ENCODE assay signal across 9 cellular contexts in the genomic region with DNA sequence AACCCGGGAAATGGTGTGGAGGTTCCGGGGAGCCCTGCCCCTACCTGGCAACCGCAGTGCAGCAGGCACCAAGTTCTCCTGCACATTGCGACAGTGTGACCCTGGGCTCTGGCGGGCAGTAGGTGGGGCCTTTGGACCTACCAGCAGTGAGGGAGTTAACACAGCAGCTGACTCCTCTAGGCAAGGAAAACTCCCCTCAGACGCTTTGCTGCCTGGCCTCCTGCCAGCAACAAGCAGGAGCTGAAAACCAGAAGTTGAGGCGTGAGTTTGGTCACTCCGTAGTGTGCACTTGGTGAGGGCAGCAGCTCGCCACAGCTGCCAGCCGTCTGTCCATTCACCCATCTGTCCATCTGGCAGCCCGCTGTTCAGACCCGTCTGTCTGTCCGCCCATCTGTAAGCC. TPM values are rescaled to one million over a fixed set of nuclear protein-coding genes. Genes with fewer than 3 reads are reported as not detected.
DNase-seq lines count a peak whose midpoint lies in the region; ATAC-seq, FAIRE-seq and TF ChIP-seq lines count a peak whose summit lies in the region.
"Not testable (repeated sequence)": the region's sequence is repeated elsewhere in the genome, so short reads cannot be mapped to it uniquely, and the experiment has no call there.
"Had no signal": no experiment of that assay in that cellular context is flagged by ENCODE, and none has a peak within 500 bp of the region (broad histone marks: within the 10 kb centered on the region; RNA-seq: fewer than 3 reads in every experiment).

No MANE protein-coding gene starts in this region.

- H3K27me3 Mint-ChIP-seq in CD4-positive, CD25-positive, alpha-beta regulatory T cell; astrocyte (ENCODE audit: low read depth, unreplicated experiment): not testable (repeated sequence)

- BruUV-seq in endothelial cell of umbilical vein (replicated peaks; lab: Mats Ljungman, UMichigan), result not testable (repeated sequence)

- not testable (repeated sequence) for H2AFZ ChIP-seq in astrocyte (ENCODE audit: low read depth, low read length); endothelial cell of umbilical vein (ENCODE audit: low read depth, low read length)

- not testable (repeated sequence) for H3K4me2 ChIP-seq in astrocyte (ENCODE audit: low read length); endothelial cell of umbilical vein (ENCODE audit: insufficient read depth, low read length)

- FAIRE-seq in astrocyte (lab: Jason Lieb, UNC), result not testable (repeated sequence)
- FAIRE-seq in endothelial cell of umbilical vein (lab: Jason Lieb, UNC), result peak; percentile 28

- H3K4me3 Mint-ChIP-seq in CD4-positive, CD25-positive, alpha-beta regulatory T cell; astrocyte (ENCODE audit: unreplicated experiment): not testable (repeated sequence)

- intact Hi-C loops in endothelial cell of umbilical vein (cut with micrococcal nuclease); lower lobe of right lung (cut with DNase I): not testable (repeated sequence)

- not testable (repeated sequence) for H3K9me3 ChIP-seq in CD4-positive, CD25-positive, alpha-beta regulatory T cell (ENCODE audit: control insufficient read depth in 2 of 2, low read length in 2 of 2); astrocyte (ENCODE audit: insufficient read depth, low read depth, low read length); endothelial cell of umbilical vein (replicated peaks; ENCODE audit: control insufficient read depth, insufficient read depth, low read length); lower lobe of right lung

- H3K36me3 ChIP-seq in CD4-positive, CD25-positive, alpha-beta regulatory T cell (ENCODE audit: control insufficient read depth, insufficient read depth, low read length); astrocyte (ENCODE audit: insufficient read depth, low read length); endothelial cell of umbilical vein (ENCODE audit: control insufficient read depth in 2 of 2, extremely low read depth in 1 of 2, insufficient read depth in 2 of 2, low read length in 2 of 2); lower lobe of right lung: not testable (repeated sequence)

- ATAC-seq in CD4-positive, CD25-positive, alpha-beta regulatory T cell (ENCODE audit: low read depth in 2 of 2); lower lobe of right lung: not testable (repeated sequence)

- H3K79me2 ChIP-seq in astrocyte (ENCODE audit: insufficient read depth, low read length); endothelial cell of umbilical vein (ENCODE audit: control insufficient read depth, insufficient read depth, low read length): not testable (repeated sequence)

- not testable (repeated sequence) for TF ChIP-seq POLR2A in endothelial cell of umbilical vein (IDR thresholded peaks at IDR 0.05; ENCODE audit: low read depth, low read length)

- H3K9ac ChIP-seq in astrocyte (ENCODE audit: low read length); endothelial cell of umbilical vein (replicated peaks; ENCODE audit: extremely low read depth, insufficient read depth, low read length): not testable (repeated sequence)

- H3K27ac ChIP-seq in CD4-positive, CD25-positive, alpha-beta regulatory T cell (ENCODE audit: insufficient read depth, low read length, poor library complexity, severe bottlenecking); astrocyte (ENCODE audit: low read depth, low read length); endothelial cell of umbilical vein (ENCODE audit: insufficient read depth, low read depth, low read length); lower lobe of right lung: not testable (repeated sequence)

- POLR2A ChIA-PET in endothelial cell of umbilical vein (lab: Charles Lee), result not testable (repeated sequence)

- H3K4me1 ChIP-seq in CD4-positive, CD25-positive, alpha-beta regulatory T cell (ENCODE audit: control insufficient read depth, insufficient read depth, low read length, poor library complexity, severe bottlenecking); astrocyte (ENCODE audit: insufficient read depth, low read length); endothelial cell of umbilical vein (ENCODE audit: control insufficient read depth, extremely low read depth, insufficient read depth, low read length): not testable (repeated sequence)
- peaks cover 13% of the 10 kb centered on the region for H3K4me1 ChIP-seq in lower lobe of right lung

- dilution Hi-C loops in endothelial cell of umbilical vein (cut with MboI; ENCODE audit: extremely low pct_ligation_motif_present, low sequenced_read_pairs), result not testable (repeated sequence)

- CTCF ChIA-PET in endothelial cell of umbilical vein (lab: Charles Lee), result not testable (repeated sequence)

- not testable (repeated sequence) for H3K9me3 Mint-ChIP-seq in CD4-positive, CD25-positive, alpha-beta regulatory T cell; astrocyte (ENCODE audit: unreplicated experiment)

- H3K4me1 Mint-ChIP-seq in CD4-positive, CD25-positive, alpha-beta regulatory T cell, result peaks cover 0 to 18% (median 1%) of the 10 kb centered on the region in 4 donors
- H3K4me1 Mint-ChIP-seq in astrocyte (ENCODE audit: low read depth, unreplicated experiment), result peaks cover 24% of the 10 kb centered on the region

- not testable (repeated sequence) for H3K9me1 ChIP-seq in endothelial cell of umbilical vein (replicated peaks; ENCODE audit: control insufficient read depth, extremely low read depth, insufficient read depth, low read length)

- H4K20me1 ChIP-seq in astrocyte (ENCODE audit: insufficient read depth, low read length); endothelial cell of umbilical vein (replicated peaks; ENCODE audit: control insufficient read depth, extremely low read depth, insufficient read depth, low read length): not testable (repeated sequence)

- not testable (repeated sequence) for H3K36me3 Mint-ChIP-seq in CD4-positive, CD25-positive, alpha-beta regulatory T cell; astrocyte (ENCODE audit: low read depth, unreplicated experiment)

- TF ChIP-seq CTCF in astrocyte (IDR thresholded peaks at IDR 0.05; ENCODE audit: insufficient read depth, low read depth, low read length); endothelial cell of umbilical vein (IDR thresholded peaks at IDR 0.05; ENCODE audit: extremely low read depth in 1 of 2, insufficient read depth in 1 of 2, low read depth in 1 of 2, low read length in 2 of 2); foreskin fibroblast (IDR thresholded peaks at IDR 0.05; ENCODE audit: low read depth, low read length); lower lobe of right lung (IDR thresholded peaks at IDR 0.05): not testable (repeated sequence)

- H3K4me3 ChIP-seq in CD4-positive, CD25-positive, alpha-beta regulatory T cell (ENCODE audit: low read depth, low read length); astrocyte (ENCODE audit: insufficient read depth, low read depth, low read length); endothelial cell of umbilical vein (replicated peaks in 1 of 3; ENCODE audit: insufficient read depth in 1 of 3, low read depth in 1 of 3, low read length in 3 of 3); foreskin fibroblast (ENCODE audit: low read depth in 1 of 2, low read length in 2 of 2); skeletal muscle cell (ENCODE audit: low read depth, low read length): not testable (repeated sequence)
- peak overlapping the region; percentile 19 for H3K4me3 ChIP-seq in lower lobe of right lung

- H3K27ac Mint-ChIP-seq in CD4-positive, CD25-positive, alpha-beta regulatory T cell, result peak overlapping the region in 2 of 3 donors; percentile 71 to 80
- not testable (repeated sequence) for H3K27ac Mint-ChIP-seq in astrocyte (ENCODE audit: unreplicated experiment)

- DNase-seq in CD4-positive, CD25-positive, alpha-beta regulatory T cell; lower lobe of right lung: not testable (repeated sequence)
- peak; percentile 47 for DNase-seq in LHCN-M2 (ENCODE audit: low read depth)
- DNase-seq in OCI-M1 (lab: John Stamatoyannopoulos, UW), result peak; percentile 77
- peak; percentile 4 for DNase-seq in astrocyte (ENCODE audit: low read depth)
- DNase-seq in endothelial cell of umbilical vein (ENCODE audit: low read depth, low spot score), result peak; percentile 9
- DNase-seq in foreskin fibroblast, result peak; percentile 5 to 13
- DNase-seq in skeletal muscle cell (ENCODE audit: low read depth), result peak; percentile 39

- H3K27me3 ChIP-seq in CD4-positive, CD25-positive, alpha-beta regulatory T cell (ENCODE audit: control insufficient read depth, insufficient read depth, low read length); astrocyte (ENCODE audit: insufficient read depth, low read length); endothelial cell of umbilical vein (ENCODE audit: control insufficient read depth in 2 of 2, insufficient read depth in 2 of 2, low read length in 2 of 2); lower lobe of right lung (ENCODE audit: low read depth): not testable (repeated sequence)

RNA-seq across cellular contexts. Expression of a gene that starts 29.6 kb away (rescaled TPM):
- total RNA-seq in CD4-positive, CD25-positive, alpha-beta regulatory T cell, result 23.4 TPM
- polyA plus RNA-seq in CD4-positive, CD25-positive, alpha-beta regulatory T cell, result 10 to 100 TPM; 12.9 to 17.0 (median 16.5) TPM
- total RNA-seq in LHCN-M2 (2014; rRNA removed) (1.1 and 2.5 TPM in 2 replicates), astrocyte (2.9 and 3.1 TPM in 2 replicates), endothelial cell of umbilical vein (1.5 and 1.8 TPM in 2 replicates), lower lobe of right lung (65.1 TPM)
- polyA plus RNA-seq in LHCN-M2 (2012), result 1.6 TPM
- 1.2 and 2.0 TPM in 2 replicates for polyA plus RNA-seq in endothelial cell of umbilical vein
- polyA plus RNA-seq in endothelial cell of umbilical vein (2011; cell fraction: cytosol; rRNA removed), result 0.54 and 0.79 TPM in 2 replicates
- polyA plus RNA-seq in endothelial cell of umbilical vein (2011; cell fraction: nucleus; rRNA removed), result 3.7 and 3.9 TPM in 2 replicates
- polyA plus RNA-seq in endothelial cell of umbilical vein (2012), result 2.2 and 4.7 TPM in 2 replicates
- 0.53 TPM in 1 of 2 replicates, not detected in the other for polyA minus RNA-seq in endothelial cell of umbilical vein
- polyA minus RNA-seq in endothelial cell of umbilical vein (2011; cell fraction: cytosol; rRNA and poly(A)+ RNA removed), result 5.0 TPM
- 0.87 and 1.3 TPM in 2 replicates for polyA minus RNA-seq in endothelial cell of umbilical vein (2011; cell fraction: nucleus; rRNA and poly(A)+ RNA removed)

RNA-seq across cellular contexts. Expression of a gene that starts 39.8 kb away (rescaled TPM):
- total RNA-seq in CD4-positive, CD25-positive, alpha-beta regulatory T cell, result not detected
- polyA plus RNA-seq in CD4-positive, CD25-positive, alpha-beta regulatory T cell, result under 1 TPM in 1 of 4 donors, not detected in 3; 0.29 TPM
- total RNA-seq in LHCN-M2 (2014; rRNA removed), result 6.0 and 7.2 TPM in 2 replicates
- 5.2 TPM for polyA plus RNA-seq in LHCN-M2 (2012)
- 5.1 and 6.2 TPM in 2 replicates for total RNA-seq in astrocyte
- 6.4 and 8.9 TPM in 2 replicates for total RNA-seq in endothelial cell of umbilical vein
- polyA plus RNA-seq in endothelial cell of umbilical vein, result 15.0 and 22.0 TPM in 2 replicates
- 4.8 and 7.4 TPM in 2 replicates for polyA plus RNA-seq in endothelial cell of umbilical vein (2011; cell fraction: cytosol; rRNA removed)
- 40.6 and 49.8 TPM in 2 replicates for polyA plus RNA-seq in endothelial cell of umbilical vein (2011; cell fraction: nucleus; rRNA removed)
- polyA plus RNA-seq in endothelial cell of umbilical vein (2012), result 5.6 and 8.6 TPM in 2 replicates
- polyA minus RNA-seq in endothelial cell of umbilical vein, result 2.8 and 6.0 TPM in 2 replicates
- polyA minus RNA-seq in endothelial cell of umbilical vein (2011; cell fraction: cytosol; rRNA and poly(A)+ RNA removed), result not detected
- polyA minus RNA-seq in endothelial cell of umbilical vein (2011; cell fraction: nucleus; rRNA and poly(A)+ RNA removed), result 3.8 and 5.8 TPM in 2 replicates
- total RNA-seq in lower lobe of right lung, result 10.2 TPM
- polyA plus RNA-seq: CD8-positive, alpha-beta memory T cell had no signal
